In the genomic region with DNA sequence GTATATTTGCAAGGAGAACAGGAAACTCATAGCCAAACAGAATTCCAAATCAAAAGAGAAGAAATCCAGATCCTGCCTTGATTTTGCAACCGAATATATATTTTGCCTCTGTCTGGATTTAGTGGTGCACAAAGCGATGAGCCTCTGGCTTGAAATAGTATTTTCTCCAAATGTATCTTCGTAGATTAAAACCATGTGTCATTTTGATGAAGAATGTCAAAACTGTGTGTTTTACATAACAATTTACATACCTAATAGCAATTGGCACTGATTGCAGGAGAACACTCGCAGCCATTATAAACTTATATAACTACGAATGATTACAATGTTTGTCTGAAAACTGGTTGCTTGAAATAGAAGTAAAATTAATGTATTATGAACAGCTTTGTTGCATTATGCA, we compare ENCODE assay signal across 15 cellular contexts.
DNase-seq lines count a peak whose midpoint lies in the region; ATAC-seq and TF ChIP-seq lines count a peak whose summit lies in the region.
"Had no signal": no experiment of that assay in that cellular context is flagged by ENCODE, and none has a peak within 500 bp of the region (broad histone marks: within the 10 kb centered on the region; RNA-seq: fewer than 3 reads in every experiment).

No MANE protein-coding gene starts in this region.

- TF ChIP-seq CTCF in ovary (IDR thresholded peaks at IDR 0.05), result no peak
- no peak for TF ChIP-seq CTCF in uterus (IDR thresholded peaks at IDR 0.05)

- TF ChIP-seq EP300 in ovary (IDR thresholded peaks at IDR 0.05), result no peak

- peak overlapping the region; percentile 64 for H3K27ac ChIP-seq in right cardiac atrium (ENCODE audit: low read length)
- H3K27ac ChIP-seq in ovary, result peak overlapping the region in 1 of 2 donors; percentile 84
- peak overlapping the region; percentile 90 to 99 for H3K27ac ChIP-seq in uterus

- no peak for TF ChIP-seq POLR2A in ovary (IDR thresholded peaks at IDR 0.05)
- no peak for TF ChIP-seq POLR2A in uterus (IDR thresholded peaks at IDR 0.05)

- DNase-seq in right cardiac atrium (no peak), left ventricle myocardium superior (no peak), ovary (no peak), uterus (no peak), UCSD-AML1 (lab: John Stamatoyannopoulos, UW; ENCODE audit: unreplicated experiment) (no peak)
- DNase-seq: activated CD4-positive, alpha-beta T cell treated with anti-CD3 and anti-CD28 coated beads, Interleukin-2, amount 50 U/mL, for 1 hour; activated naive CD8-positive, alpha-beta T cell treated with anti-CD3 and anti-CD28 coated beads, Interleukin-2, amount 10 ng/mL, durations not matched to agents 7 days and 5 days; CD4-positive, alpha-beta T cell; effector memory CD8-positive, alpha-beta T cell; naive B cell; NCI-H1417; NCI-H526 treated with DMSO at 0.1 percent for 48 hours had no signal

- H3K9me3 ChIP-seq in right cardiac atrium (ENCODE audit: control insufficient read depth, low read length) (no peaks in the 10 kb centered on the region), endocrine pancreas (ENCODE audit: control insufficient read depth, low read length) (no peaks in the 10 kb centered on the region), ovary (no peaks in the 10 kb centered on the region), uterus (no peaks in the 10 kb centered on the region)

- H3K9ac ChIP-seq in endocrine pancreas (ENCODE audit: control insufficient read depth, insufficient read depth, low read length), result no peak overlapping the region

- peaks cover 10% of the 10 kb centered on the region for H3K4me1 ChIP-seq in right cardiac atrium (ENCODE audit: control insufficient read depth, insufficient read depth, low read length)
- H3K4me1 ChIP-seq in endocrine pancreas (ENCODE audit: control insufficient read depth, insufficient read depth, low read length), result peaks cover 30% of the 10 kb centered on the region
- H3K4me1 ChIP-seq in ovary (ENCODE audit: insufficient read depth), result peaks cover 12% of the 10 kb centered on the region
- H3K4me1 ChIP-seq in uterus, result peaks cover 0 to 13% of the 10 kb centered on the region in 2 donors

- H3K36me3 ChIP-seq in endocrine pancreas (ENCODE audit: control insufficient read depth, insufficient read depth, low read length), result peaks cover 5% of the 10 kb centered on the region
- no peaks in the 10 kb centered on the region for H3K36me3 ChIP-seq in ovary
- H3K36me3 ChIP-seq in uterus, result no peaks in the 10 kb centered on the region

- intact Hi-C loops in right cardiac atrium (cut with DNase I) (no loop called here), left ventricle myocardium superior (cut with micrococcal nuclease) (no loop called here), ovary (cut with DNase I) (no loop called here), uterus (cut with DNase I; ENCODE audit: low total_unique reads) (no loop called here)

- H3K4me3 ChIP-seq in right cardiac atrium (ENCODE audit: low read length) (peak overlapping the region; percentile 22), endocrine pancreas (ENCODE audit: control insufficient read depth, insufficient read depth, low read length) (peak overlapping the region; percentile 7), ovary (peak overlapping the region; percentile 32), uterus (peak overlapping the region in 1 of 2 donors; percentile 66)

- ATAC-seq in right cardiac atrium (no peak), left ventricle myocardium superior (no peak), GM19324 (IDR thresholded peaks at IDR 0.05; ENCODE audit: low FRiP score, unreplicated experiment) (no peak), GM21447 (IDR thresholded peaks at IDR 0.05; ENCODE audit: unreplicated experiment) (no peak)
- ATAC-seq: effector memory CD8-positive, alpha-beta T cell had no signal

- 61% methylated on average over 5 of the region's 5 CpGs for WGBS in right cardiac atrium
- 29 to 33% (median 30%) methylated on average over 5 of the region's 5 CpGs for WGBS in ovary, 3 donors

- H3K27me3 ChIP-seq in right cardiac atrium (ENCODE audit: control insufficient read depth, insufficient read depth) (no peaks in the 10 kb centered on the region), endocrine pancreas (ENCODE audit: control insufficient read depth, insufficient read depth, low read length) (no peaks in the 10 kb centered on the region), ovary (no peaks in the 10 kb centered on the region), uterus (no peaks in the 10 kb centered on the region)
